ENCODE assay signal across 8 cellular contexts in genomic region chr6:13711384-13711725, GRCh38. TPM values are rescaled to one million over a fixed set of nuclear protein-coding genes. Genes with fewer than 3 reads are reported as not detected.
DNase-seq lines count a peak whose midpoint lies in the region; ATAC-seq and TF ChIP-seq lines count a peak whose summit lies in the region.

No MANE protein-coding gene starts in this region.

- H3K4me1 ChIP-seq in HUES6 (ENCODE audit: control insufficient read depth, insufficient read depth, low read length) = peaks cover 20% of the 10 kb centered on the region
- H3K4me1 ChIP-seq in foreskin keratinocyte = peaks cover 2% of the 10 kb centered on the region
- peaks cover 0 to 32% (median 24%) of the 10 kb centered on the region in 4 donors for H3K4me1 ChIP-seq in sigmoid colon

- H3K36me3 ChIP-seq in HUES6 (ENCODE audit: control insufficient read depth, insufficient read depth, low read length) (no peaks in the 10 kb centered on the region), sigmoid colon (no peaks in the 10 kb centered on the region)

- intact Hi-C loops in sigmoid colon (cut with DNase I) = loop anchor here (1.0 to 2.0 kb wide), 4 partner anchors 55 to 137 kb away; partner anchors contain the start of genes MCUR1, NOL7 and SIRT5

- TF ChIP-seq EP300 in sigmoid colon (IDR thresholded peaks at IDR 0.05) = no peak

- POLR2A ChIA-PET in GM10248 (lab: Yijun Ruan, JAX) = no interaction called here

- ATAC-seq in GM21515 (IDR thresholded peaks at IDR 0.05; ENCODE audit: unreplicated experiment) (peak; percentile 56), foreskin keratinocyte (peak; percentile 61)

- CTCF ChIA-PET in GM10248 (lab: Yijun Ruan, JAX) = interaction anchor here (0.7 to 2.6 kb wide), 5 partner anchors 10 to 96 kb away, joined by 3 to 12 read pairs (median 8); partner anchors contain the start of gene NOL7

- H3K27me3 ChIP-seq in HUES6 (ENCODE audit: control insufficient read depth, insufficient read depth, low read length) (no peaks in the 10 kb centered on the region), foreskin keratinocyte (no peaks in the 10 kb centered on the region), sigmoid colon (no peaks in the 10 kb centered on the region)

- H3K9me3 ChIP-seq in HUES6 (ENCODE audit: control insufficient read depth, insufficient read depth, low read depth, low read length) = peaks cover 10% of the 10 kb centered on the region
- no peaks in the 10 kb centered on the region for H3K9me3 ChIP-seq in sigmoid colon

- H3K27ac ChIP-seq in HUES6 (ENCODE audit: low read depth, low read length) = peak overlapping the region; percentile 70; the same call in 1 of the 2 replicates
- peak overlapping the region; percentile 79 for H3K27ac ChIP-seq in VCaP
- H3K27ac ChIP-seq in foreskin keratinocyte = peak overlapping the region; percentile 84
- H3K27ac ChIP-seq in sigmoid colon = peak overlapping the region; percentile 95 to 97 (median 96)

- TF ChIP-seq CTCF in GM10248 (IDR thresholded peaks at IDR 0.05; ENCODE audit: control extremely low read depth, extremely low read depth, low read depth, missing control alignments) (peak; percentile 16), VCaP (conservative IDR thresholded peaks at IDR 0.05) (no peak), foreskin keratinocyte (conservative IDR thresholded peaks at IDR 0.05) (peak; percentile 53), sigmoid colon (IDR thresholded peaks at IDR 0.05) (no peak)

- DNase-seq in GM10248 (ENCODE audit: extremely low spot score) = no peak
- DNase-seq in foreskin keratinocyte = no peak
- DNase-seq in sigmoid colon = no peak
- no peak for DNase-seq in cerebellar nuclear complex (lab: John Stamatoyannopoulos, UW)
- no peak for DNase-seq in D341Med (ENCODE audit: low spot score)

- no peak for TF ChIP-seq POLR2A in sigmoid colon (IDR thresholded peaks at IDR 0.05)

- 0% methylated on average over 49 of the region's 49 CpGs for WGBS in sigmoid colon, 2 donors

- H3K9ac ChIP-seq in HUES6 (ENCODE audit: low read length) = peak overlapping the region; percentile 82

- H3K4me3 ChIP-seq in HUES6 (ENCODE audit: low read depth, low read length) (peak overlapping the region; percentile 75), sigmoid colon (peak overlapping the region; percentile 71 to 91 (median 88))

RNA-seq across cellular contexts. Expression of gene RANBP9, which starts 0.3 kb away (rescaled TPM):
- total RNA-seq in foreskin keratinocyte (27.8 and 29.0 TPM in 2 replicates), sigmoid colon (10 to 100 TPM; 49.6 to 84.3 (median 55.3) TPM)
- polyA plus RNA-seq in foreskin keratinocyte (14.4 and 15.2 TPM in 2 replicates), sigmoid colon (10 to 100 TPM; 19.4 to 26.6 (median 22.2) TPM)

Comparison
In these comparisons a context has a peak if more than half of its experiments do, and no peak if none do; other contexts are left out.
1. CTCF ChIP-seq: peak in GM10248 (single experiment) and foreskin keratinocyte (single experiment); none in VCaP (single experiment) and sigmoid colon (0 of 4).
2. Peak in every context shown above with its lines, with median percentiles within 50 percentile points of each other: H3K27ac ChIP-seq.